ENCODE assay signal across 14 cellular contexts in the genomic region with DNA sequence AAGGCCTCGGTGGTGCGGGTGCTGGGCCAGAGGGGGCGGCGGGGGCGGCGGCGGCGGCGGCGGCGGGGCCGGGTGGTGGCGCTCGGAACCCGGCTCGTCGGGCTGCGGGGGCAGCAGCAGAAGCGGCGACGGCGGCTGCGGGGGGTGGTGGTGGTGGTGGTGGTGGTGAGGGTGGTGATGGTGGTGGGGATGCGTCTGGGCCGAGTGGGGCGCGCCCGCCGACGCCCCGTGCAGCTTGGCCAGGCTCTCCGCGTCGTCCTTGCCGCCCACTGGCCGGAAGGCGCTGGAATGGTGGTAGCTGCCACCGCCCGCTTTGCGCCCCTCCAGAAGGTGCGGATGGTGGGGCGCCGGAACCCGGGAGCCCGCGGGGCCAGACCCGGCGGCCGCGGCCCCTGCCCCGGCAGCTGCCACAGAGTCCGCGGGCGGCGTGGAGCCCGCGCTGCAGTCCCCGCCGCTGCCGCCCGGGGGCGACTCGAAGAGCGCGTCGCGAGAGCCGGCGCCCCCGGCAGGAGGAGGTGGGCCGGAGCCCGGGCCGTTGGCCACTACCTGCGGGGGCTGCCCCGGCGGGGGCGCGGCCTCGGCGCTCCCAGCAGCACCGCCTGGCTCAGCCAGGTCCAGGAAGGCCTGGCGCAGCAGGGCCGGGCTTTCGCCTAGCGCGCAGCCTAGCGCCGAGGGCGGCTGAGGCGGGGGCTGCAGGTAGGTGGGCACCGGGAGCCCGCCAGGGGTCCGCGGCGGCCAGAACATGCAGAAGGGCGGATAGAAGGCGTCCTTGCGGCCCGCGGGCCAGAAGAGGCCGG. TPM values are rescaled to one million over a fixed set of nuclear protein-coding genes. Genes with fewer than 3 reads are reported as not detected.
DNase-seq lines count a peak whose midpoint lies in the region; ATAC-seq and TF ChIP-seq lines count a peak whose summit lies in the region.
"Had no signal": no experiment of that assay in that cellular context is flagged by ENCODE, and none has a peak within 500 bp of the region (broad histone marks: within the 10 kb centered on the region; RNA-seq: fewer than 3 reads in every experiment).

No MANE protein-coding gene starts in this region.

- intact Hi-C loops in activated CD4-positive, alpha-beta T cell treated with anti-CD3 and anti-CD28 coated beads, Interleukin-2, amount 10 ng/mL, durations not matched to agents 24 days and 14 days (cut with micrococcal nuclease), result loop anchor here (10.0 kb wide), 1 partner anchor 492 kb away; the partner anchor contains the start of gene ST8SIA5

- peaks cover 14% of the 10 kb centered on the region for H3K9me3 Mint-ChIP-seq in activated CD4-positive, alpha-beta T cell treated with anti-CD3 and anti-CD28 coated beads, Interleukin-2, amount 10 ng/mL, durations not matched to agents 24 days and 14 days
- peaks cover 5% of the 10 kb centered on the region for H3K9me3 Mint-ChIP-seq in activated naive CD8-positive, alpha-beta T cell treated with anti-CD3 and anti-CD28 coated beads, Interleukin-2, amount 50 U/mL, for 24 hours

- H3K36me3 Mint-ChIP-seq in activated CD4-positive, alpha-beta T cell treated with anti-CD3 and anti-CD28 coated beads, Interleukin-2, amount 10 ng/mL, durations not matched to agents 24 days and 14 days (ENCODE audit: low read depth), result peaks cover 5% of the 10 kb centered on the region
- peaks cover 9% of the 10 kb centered on the region for H3K36me3 Mint-ChIP-seq in activated naive CD8-positive, alpha-beta T cell treated with anti-CD3 and anti-CD28 coated beads, Interleukin-2, amount 50 U/mL, for 24 hours (ENCODE audit: low read depth)

- H3K4me2 ChIP-seq in smooth muscle cell, result no peak overlapping the region
- H3K4me2 ChIP-seq: A549 had no signal

- WGBS in smooth muscle cell (ENCODE audit: low lambda C conversion rate), result 2% methylated on average over 66 of the region's 101 CpGs

- H3K27ac ChIP-seq in iPS-18a (ENCODE audit: low read length) (no peak overlapping the region), smooth muscle cell (ENCODE audit: low read depth) (no peak overlapping the region)
- H3K27ac ChIP-seq: A549, SJSA1, VCaP had no signal

- H3K4me1 ChIP-seq in iPS-18a (ENCODE audit: control insufficient read depth, low read depth, low read length) (peaks cover 41% of the 10 kb centered on the region), smooth muscle cell (ENCODE audit: low read depth) (peaks cover 11% of the 10 kb centered on the region)
- H3K4me1 ChIP-seq: A549, SJSA1 had no signal

- no peak overlapping the region for H3K9ac ChIP-seq in iPS-18a (ENCODE audit: low read length)
- no peak overlapping the region for H3K9ac ChIP-seq in smooth muscle cell (ENCODE audit: low read depth)

- DNase-seq in activated CD4-positive, alpha-beta T cell treated with anti-CD3 and anti-CD28 coated beads, Interleukin-2, amount 10 ng/mL, durations not matched to agents 24 days and 14 days, result peak; percentile 62
- DNase-seq in activated CD4-positive, alpha-beta T cell treated with anti-CD3 and anti-CD28 coated beads, Interleukin-2, amount 50 U/mL, for 1 hour, result no peak
- peak; percentile 25 for DNase-seq in activated naive CD8-positive, alpha-beta T cell treated with anti-CD3 and anti-CD28 coated beads, Interleukin-2, amount 50 U/mL, for 24 hours
- no peak for DNase-seq in smooth muscle cell (lab: John Stamatoyannopoulos, UW; ENCODE audit: unreplicated experiment)
- no peak for DNase-seq in Kasumi-1 (lab: John Stamatoyannopoulos, UW)
- DNase-seq: activated T-cell treated with anti-CD3 and anti-CD28 coated beads, Interleukin-2, amount 50 U/mL, for 24 hours; immature natural killer cell; NCI-H1105 had no signal

- H3K27ac Mint-ChIP-seq in activated CD4-positive, alpha-beta T cell treated with anti-CD3 and anti-CD28 coated beads, Interleukin-2, amount 10 ng/mL, durations not matched to agents 24 days and 14 days, result no peak overlapping the region
- H3K27ac Mint-ChIP-seq in activated naive CD8-positive, alpha-beta T cell treated with anti-CD3 and anti-CD28 coated beads, Interleukin-2, amount 50 U/mL, for 24 hours, result no peak overlapping the region
- H3K27ac Mint-ChIP-seq: activated T-cell treated with anti-CD3 and anti-CD28 coated beads, Interleukin-2, amount 50 U/mL, for 24 hours; immature natural killer cell had no signal

- H3F3A ChIP-seq in smooth muscle cell (ENCODE audit: low read depth), result no peaks in the 10 kb centered on the region

- H3K4me3 Mint-ChIP-seq in activated CD4-positive, alpha-beta T cell treated with anti-CD3 and anti-CD28 coated beads, Interleukin-2, amount 10 ng/mL, durations not matched to agents 24 days and 14 days, result no peak overlapping the region
- H3K4me3 Mint-ChIP-seq in activated naive CD8-positive, alpha-beta T cell treated with anti-CD3 and anti-CD28 coated beads, Interleukin-2, amount 50 U/mL, for 24 hours, result no peak overlapping the region
- H3K4me3 Mint-ChIP-seq: activated T-cell treated with anti-CD3 and anti-CD28 coated beads, Interleukin-2, amount 50 U/mL, for 24 hours; immature natural killer cell had no signal

- no peak for ATAC-seq in activated naive CD8-positive, alpha-beta T cell treated with anti-CD3 and anti-CD28 coated beads, Interleukin-2, amount 50 U/mL, for 24 hours
- ATAC-seq in HG03439 (IDR thresholded peaks at IDR 0.05; ENCODE audit: unreplicated experiment) (no peak), HG03097 (IDR thresholded peaks at IDR 0.05; ENCODE audit: low FRiP score, unreplicated experiment) (no peak)
- ATAC-seq: A549 had no signal

- H3K4me1 Mint-ChIP-seq in activated CD4-positive, alpha-beta T cell treated with anti-CD3 and anti-CD28 coated beads, Interleukin-2, amount 10 ng/mL, durations not matched to agents 24 days and 14 days, result peaks cover 3% of the 10 kb centered on the region
- peaks cover 12% of the 10 kb centered on the region for H3K4me1 Mint-ChIP-seq in activated naive CD8-positive, alpha-beta T cell treated with anti-CD3 and anti-CD28 coated beads, Interleukin-2, amount 50 U/mL, for 24 hours

- H3K27me3 Mint-ChIP-seq in activated CD4-positive, alpha-beta T cell treated with anti-CD3 and anti-CD28 coated beads, Interleukin-2, amount 10 ng/mL, durations not matched to agents 24 days and 14 days, result peaks cover 71% of the 10 kb centered on the region
- H3K27me3 Mint-ChIP-seq in activated naive CD8-positive, alpha-beta T cell treated with anti-CD3 and anti-CD28 coated beads, Interleukin-2, amount 50 U/mL, for 24 hours, result peaks cover 70% of the 10 kb centered on the region

- H3K27me3 ChIP-seq in iPS-18a (ENCODE audit: control insufficient read depth, insufficient read depth, low read length) (peaks cover 76% of the 10 kb centered on the region), smooth muscle cell (ENCODE audit: low read depth) (peaks cover 99% of the 10 kb centered on the region)

- no peaks in the 10 kb centered on the region for H3K9me3 ChIP-seq in iPS-18a (ENCODE audit: control insufficient read depth, low read depth, low read length)
- H3K9me3 ChIP-seq in smooth muscle cell (replicated peaks; ENCODE audit: low read depth), result no peaks in the 10 kb centered on the region
- H3K9me3 ChIP-seq: A549 had no signal

- no peaks in the 10 kb centered on the region for H3K79me2 ChIP-seq in smooth muscle cell (ENCODE audit: low read depth)

- no peaks in the 10 kb centered on the region for H4K20me1 ChIP-seq in smooth muscle cell (ENCODE audit: low read depth)

- H2AFZ ChIP-seq in smooth muscle cell (ENCODE audit: low read depth), result no peak overlapping the region

- peak overlapping the region; percentile 44 for H3K4me3 ChIP-seq in iPS-18a (ENCODE audit: low read length)
- no peak overlapping the region for H3K4me3 ChIP-seq in smooth muscle cell
- H3K4me3 ChIP-seq: A549, SJSA1 had no signal

- H3K36me3 ChIP-seq in iPS-18a (ENCODE audit: control insufficient read depth, low read depth, low read length) (no peaks in the 10 kb centered on the region), smooth muscle cell (ENCODE audit: low read depth) (no peaks in the 10 kb centered on the region)
- H3K36me3 ChIP-seq: SJSA1 had no signal

- peak; percentile 48 for TF ChIP-seq CTCF in smooth muscle cell (IDR thresholded peaks at IDR 0.05; ENCODE audit: borderline replicate concordance, insufficient read depth, poor library complexity, severe bottlenecking)

RNA-seq across cellular contexts. Expression of gene SKOR2, which starts 4.2 kb away (rescaled TPM):
- total RNA-seq in activated CD4-positive, alpha-beta T cell treated with anti-CD3 and anti-CD28 coated beads, Interleukin-2, amount 10 ng/mL, durations not matched to agents 24 days and 14 days, result not detected in 2 replicates
- total RNA-seq in smooth muscle cell, result not detected in 2 replicates
- not detected in 2 replicates for polyA plus RNA-seq in smooth muscle cell
- total RNA-seq: SJSA1 had no signal
- polyA plus RNA-seq: A549, immature natural killer cell had no signal

Comparison
In these comparisons a context has a peak if more than half of its experiments do, and no peak if none do; other contexts are left out.
1. DNase-seq: peak in activated CD4-positive, alpha-beta T cell treated with anti-CD3 and anti-CD28 coated beads, Interleukin-2, amount 10 ng/mL, durations not matched to agents 24 days and 14 days (single experiment) and activated naive CD8-positive, alpha-beta T cell treated with anti-CD3 and anti-CD28 coated beads, Interleukin-2, amount 50 U/mL, for 24 hours (single experiment); none in activated CD4-positive, alpha-beta T cell treated with anti-CD3 and anti-CD28 coated beads, Interleukin-2, amount 50 U/mL, for 1 hour (single experiment), smooth muscle cell (single experiment) and Kasumi-1 (0 of 2).